In genomic region chr2:189407161-189407943, GRCh38 we compare ENCODE assay signal across 11 cellular contexts. TPM values are rescaled to one million over a fixed set of nuclear protein-coding genes. Genes with fewer than 3 reads are reported as not detected.
DNase-seq lines count a peak whose midpoint lies in the region; ATAC-seq and TF ChIP-seq lines count a peak whose summit lies in the region.
"Had no signal": no experiment of that assay in that cellular context is flagged by ENCODE, and none has a peak within 500 bp of the region (broad histone marks: within the 10 kb centered on the region; RNA-seq: fewer than 3 reads in every experiment).

No MANE protein-coding gene starts in this region.

- peaks cover 3% of the 10 kb centered on the region for H3K36me3 Mint-ChIP-seq in activated naive CD8-positive, alpha-beta T cell treated with anti-CD3 and anti-CD28 coated beads for 36 hours
- H3K36me3 Mint-ChIP-seq: CD8-positive, alpha-beta memory T cell had no signal

- no peak for TF ChIP-seq CTCF in heart left ventricle (IDR thresholded peaks at IDR 0.05)
- TF ChIP-seq CTCF in hepatocyte (IDR thresholded peaks at IDR 0.05; ENCODE audit: poor library complexity), result no peak
- TF ChIP-seq CTCF in transverse colon (IDR thresholded peaks at IDR 0.05), result no peak

- H2AFZ ChIP-seq in hepatocyte, result no peak overlapping the region

- in situ Hi-C loops in transverse colon (cut with MboI; ENCODE audit: low pct_ligation_motif_present in 1 of 4, low pct_unique_long_range_greater_than_20kb in 1 of 4, low sequenced_read_pairs in 3 of 4), result loop anchor here in 3 of 4 donors (25.0 kb wide), 3 partner anchors 270 to 870 kb away; no protein-coding TSS in a partner anchor

- H3K27me3 Mint-ChIP-seq in activated naive CD8-positive, alpha-beta T cell treated with anti-CD3 and anti-CD28 coated beads for 36 hours, result no peaks in the 10 kb centered on the region

- TF ChIP-seq POLR2A in heart left ventricle (IDR thresholded peaks at IDR 0.05), result no peak
- no peak for TF ChIP-seq POLR2A in transverse colon (IDR thresholded peaks at IDR 0.05)

- peaks cover 35% of the 10 kb centered on the region for H3K4me1 Mint-ChIP-seq in activated naive CD8-positive, alpha-beta T cell treated with anti-CD3 and anti-CD28 coated beads for 36 hours

- intact Hi-C loops in heart left ventricle (cut with DNase I) (loop anchor here in 1 of 10 donors (5.0 kb wide), 1 partner anchor 890 kb away; no protein-coding TSS in a partner anchor), left ventricle myocardium superior (cut with micrococcal nuclease) (loop anchor here (5.0 kb wide), 1 partner anchor 880 kb away; no protein-coding TSS in a partner anchor), transverse colon (cut with DNase I; ENCODE audit: low total_unique reads) (no loop called here)

- no peaks in the 10 kb centered on the region for H3K9me2 ChIP-seq in hepatocyte (replicated peaks; ENCODE audit: insufficient read depth)

- H3K9me3 Mint-ChIP-seq in activated naive CD8-positive, alpha-beta T cell treated with anti-CD3 and anti-CD28 coated beads for 36 hours, result no peaks in the 10 kb centered on the region
- H3K9me3 Mint-ChIP-seq: CD8-positive, alpha-beta memory T cell had no signal

- no peaks in the 10 kb centered on the region for H4K20me1 ChIP-seq in hepatocyte (ENCODE audit: insufficient read depth, poor library complexity, severe bottlenecking)

- H3K79me2 ChIP-seq in hepatocyte, result no peaks in the 10 kb centered on the region

- no peak for DNase-seq in heart left ventricle
- no peak for DNase-seq in left ventricle myocardium superior
- DNase-seq in activated naive CD8-positive, alpha-beta T cell treated with anti-CD3 and anti-CD28 coated beads for 36 hours, result no peak
- peak; percentile 25 for DNase-seq in hepatocyte (ENCODE audit: low spot score)
- DNase-seq in transverse colon, result no peak
- no peak for DNase-seq in islet precursor cell
- DNase-seq: CD8-positive, alpha-beta memory T cell; stimulated activated naive CD4-positive, alpha-beta T cell; SW 1271 had no signal

- H3K9me3 ChIP-seq in heart left ventricle, result no peaks in the 10 kb centered on the region
- no peaks in the 10 kb centered on the region for H3K9me3 ChIP-seq in hepatocyte (ENCODE audit: low read depth)
- H3K9me3 ChIP-seq in transverse colon, result no peaks in the 10 kb centered on the region

- ATAC-seq in heart left ventricle, result peak in 1 of 4 donors; percentile 57
- no peak for ATAC-seq in left ventricle myocardium superior
- no peak for ATAC-seq in GM18870 (IDR thresholded peaks at IDR 0.05; ENCODE audit: unreplicated experiment)
- ATAC-seq in GM19397 (IDR thresholded peaks at IDR 0.05; ENCODE audit: unreplicated experiment), result no peak

- TF ChIP-seq EP300 in transverse colon (IDR thresholded peaks at IDR 0.05; ENCODE audit: low read depth), result no peak

- H3K4me1 ChIP-seq in heart left ventricle, result peaks cover 0 to 20% (median 1%) of the 10 kb centered on the region in 12 donors
- peaks cover 21% of the 10 kb centered on the region for H3K4me1 ChIP-seq in hepatocyte (ENCODE audit: insufficient read depth)
- peaks cover 0 to 13% (median 5%) of the 10 kb centered on the region in 4 donors for H3K4me1 ChIP-seq in transverse colon

- no peak overlapping the region for H3K4me3 Mint-ChIP-seq in activated naive CD8-positive, alpha-beta T cell treated with anti-CD3 and anti-CD28 coated beads for 36 hours
- H3K4me3 Mint-ChIP-seq: CD8-positive, alpha-beta memory T cell had no signal

- peak overlapping the region; percentile 63 for H3K4me2 ChIP-seq in hepatocyte

- H3K27ac Mint-ChIP-seq in activated naive CD8-positive, alpha-beta T cell treated with anti-CD3 and anti-CD28 coated beads for 36 hours, result peak overlapping the region; percentile 25

- peak overlapping the region in 11 of 12 donors; percentile 15 to 64 (median 43) for H3K27ac ChIP-seq in heart left ventricle
- peak overlapping the region; percentile 87 for H3K27ac ChIP-seq in hepatocyte
- H3K27ac ChIP-seq in transverse colon, result peak overlapping the region; percentile 47 to 79 (median 78)

- H3K27me3 ChIP-seq in heart left ventricle (no peaks in the 10 kb centered on the region), hepatocyte (no peaks in the 10 kb centered on the region), transverse colon (no peaks in the 10 kb centered on the region)

- H3K4me3 ChIP-seq in heart left ventricle (peak overlapping the region in 5 of 12 donors; percentile 2 to 18 (median 7)), hepatocyte (peak overlapping the region; percentile 0), transverse colon (no peak overlapping the region)

- H3K36me3 ChIP-seq in heart left ventricle (no peaks in the 10 kb centered on the region), hepatocyte (replicated peaks; ENCODE audit: insufficient read depth, low read depth) (no peaks in the 10 kb centered on the region), transverse colon (no peaks in the 10 kb centered on the region)

- 31 to 41% (median 35%) methylated on average over 3 of the region's 3 CpGs for WGBS in heart left ventricle, 4 donors
- 11% methylated on average over 3 of the region's 3 CpGs for whole genome bisulfite sequencing in hepatocyte (ENCODE audit: low lambda C conversion rate, missing lambda C conversion rate)
- 22 to 29% methylated on average over 3 of the region's 3 CpGs for WGBS in transverse colon (ENCODE audit: low coverage in 1 of 2), 2 donors

RNA-seq across cellular contexts. Expression of gene WDR75, which starts 33.9 kb away (rescaled TPM):
- total RNA-seq in heart left ventricle (10 to 100 TPM; 11.2 to 22.0 (median 14.9) TPM), left ventricle myocardium superior (15.1 TPM), hepatocyte (38.7 and 45.3 TPM in 2 replicates), transverse colon (10 to 100 TPM; 11.1 to 38.1 (median 25.2) TPM)
- polyA plus RNA-seq in heart left ventricle (10 to 100 TPM; 10.6 to 18.8 TPM), hepatocyte (20.1 and 21.0 TPM in 2 replicates)
- 100 to 1,000 TPM; 121 to 133 TPM for total RNA-seq in activated naive CD8-positive, alpha-beta T cell treated with anti-CD3 and anti-CD28 coated beads for 36 hours
